Comparison of ENCODE assay signal across 8 cellular contexts in genomic region chr2:37635359-37636208, GRCh38. TPM values are rescaled to one million over a fixed set of nuclear protein-coding genes. Genes with fewer than 3 reads are reported as not detected.
A peak's percentile ranks its signal among the peaks of the same experiment; 100 is the strongest.
DNase-seq lines count a peak whose midpoint lies in the region; ATAC-seq, FAIRE-seq and TF ChIP-seq lines count a peak whose summit lies in the region.

No MANE protein-coding gene starts in this region.

- H3K9me3 Mint-ChIP-seq in astrocyte (ENCODE audit: unreplicated experiment): no peaks in the 10 kb centered on the region

- H3K36me3 Mint-ChIP-seq in T-helper 17 cell (ENCODE audit: low read depth) (peaks cover 10% of the 10 kb centered on the region), astrocyte (ENCODE audit: low read depth, unreplicated experiment) (no peaks in the 10 kb centered on the region)

- no peak for TF ChIP-seq CTCF in astrocyte (IDR thresholded peaks at IDR 0.05; ENCODE audit: insufficient read depth, low read depth, low read length)
- TF ChIP-seq CTCF in osteoblast (IDR thresholded peaks at IDR 0.05; ENCODE audit: extremely low read depth, low read depth, low read length): no peak

- H3K27ac Mint-ChIP-seq in T-helper 17 cell (peak overlapping the region; percentile 89), astrocyte (ENCODE audit: unreplicated experiment) (no peak overlapping the region)

- no peak for FAIRE-seq in astrocyte (lab: Jason Lieb, UNC)

- H4K20me1 ChIP-seq in astrocyte (ENCODE audit: insufficient read depth, low read length) (no peaks in the 10 kb centered on the region), osteoblast (ENCODE audit: insufficient read depth, low read length) (no peaks in the 10 kb centered on the region)

- H3K4me2 ChIP-seq in astrocyte (ENCODE audit: low read length) (no peak overlapping the region), osteoblast (ENCODE audit: insufficient read depth, low read length) (no peak overlapping the region)

- H3K4me3 Mint-ChIP-seq in T-helper 17 cell (peak overlapping the region; percentile 62), astrocyte (ENCODE audit: unreplicated experiment) (peak overlapping the region; percentile 34)

- H2AFZ ChIP-seq in astrocyte (ENCODE audit: low read depth, low read length): no peak overlapping the region
- no peak overlapping the region for H2AFZ ChIP-seq in osteoblast (ENCODE audit: low read length)

- DNase-seq in T-helper 17 cell (peak; percentile 26 to 60 (median 52)), astrocyte (ENCODE audit: low read depth) (peak; percentile 67), osteoblast (ENCODE audit: insufficient read length, low spot score, missing footprints) (no peak), NCI-H345 treated with DMSO at 0.1 percent for 48 hours (lab: John Stamatoyannopoulos, UW; ENCODE audit: unreplicated experiment) (no peak), NCI-H146 (lab: John Stamatoyannopoulos, UW) (no peak), amniotic stem cell (lab: John Stamatoyannopoulos, UW) (no peak)

- no peaks in the 10 kb centered on the region for H3K27me3 ChIP-seq in astrocyte (ENCODE audit: insufficient read depth, low read length)
- H3K27me3 ChIP-seq in osteoblast (ENCODE audit: insufficient read depth, low read length): no peaks in the 10 kb centered on the region

- H3K79me2 ChIP-seq in astrocyte (ENCODE audit: insufficient read depth, low read length) (no peaks in the 10 kb centered on the region), osteoblast (ENCODE audit: insufficient read depth, low read length) (no peaks in the 10 kb centered on the region)

- H3K4me1 ChIP-seq in astrocyte (ENCODE audit: insufficient read depth, low read length) (peaks cover 12% of the 10 kb centered on the region), osteoblast (ENCODE audit: insufficient read depth, low read length) (peaks cover 46% of the 10 kb centered on the region)

- H3K27me3 Mint-ChIP-seq in T-helper 17 cell: no peaks in the 10 kb centered on the region
- no peaks in the 10 kb centered on the region for H3K27me3 Mint-ChIP-seq in astrocyte (ENCODE audit: low read depth, unreplicated experiment)

- H3K27ac ChIP-seq in astrocyte (ENCODE audit: low read depth, low read length) (peak overlapping the region; percentile 48), osteoblast (ENCODE audit: low read depth, low read length) (peak overlapping the region; percentile 89)

- ATAC-seq in GM18868 (IDR thresholded peaks at IDR 0.05; ENCODE audit: unreplicated experiment) (peak; percentile 69), HG03025 (IDR thresholded peaks at IDR 0.05; ENCODE audit: low FRiP score, unreplicated experiment) (peak; percentile 73), T-helper 17 cell (peak; percentile 90)

- no peak overlapping the region for H3K9ac ChIP-seq in astrocyte (ENCODE audit: low read length)

- H3K4me3 ChIP-seq in astrocyte (ENCODE audit: insufficient read depth, low read depth, low read length): no peak overlapping the region
- H3K4me3 ChIP-seq in osteoblast (ENCODE audit: insufficient read depth, low read length): no peak overlapping the region

- H3K4me1 Mint-ChIP-seq in T-helper 17 cell (peaks cover 65% of the 10 kb centered on the region), astrocyte (ENCODE audit: low read depth, unreplicated experiment) (peaks cover 19% of the 10 kb centered on the region)

- H3K9me3 ChIP-seq in T-helper 17 cell (ENCODE audit: control insufficient read depth, low read length, poor library complexity, severe bottlenecking): no peaks in the 10 kb centered on the region
- no peaks in the 10 kb centered on the region for H3K9me3 ChIP-seq in astrocyte (ENCODE audit: insufficient read depth, low read depth, low read length)
- H3K9me3 ChIP-seq in osteoblast (ENCODE audit: low read depth, low read length): no peaks in the 10 kb centered on the region

- H3K36me3 ChIP-seq in astrocyte (ENCODE audit: insufficient read depth, low read length) (no peaks in the 10 kb centered on the region), osteoblast (ENCODE audit: insufficient read depth, low read length) (peaks cover 4% of the 10 kb centered on the region)

RNA-seq across cellular contexts. Expression of gene CDC42EP3, which starts 35.9 kb away (rescaled TPM):
- 10 to 100 TPM; 45.1 to 48.9 TPM for total RNA-seq in T-helper 17 cell
- total RNA-seq in astrocyte: 94.3 and 102 TPM in 2 replicates
- 121 and 136 TPM in 2 replicates for total RNA-seq in osteoblast

Comparison
In these comparisons a context has a peak if more than half of its experiments do, and no peak if none do; other contexts are left out.
1. DNase-seq: peak in T-helper 17 cell (3 of 3) and astrocyte (single experiment); none in osteoblast (single experiment), NCI-H345 treated with DMSO at 0.1 percent for 48 hours (single experiment), NCI-H146 (single experiment) and amniotic stem cell (single experiment).
2. Peak in every context shown above with its lines, with median percentiles within 50 percentile points of each other: ATAC-seq.